Comparison of ENCODE assay signal across 1 cellular context in the genomic region with DNA sequence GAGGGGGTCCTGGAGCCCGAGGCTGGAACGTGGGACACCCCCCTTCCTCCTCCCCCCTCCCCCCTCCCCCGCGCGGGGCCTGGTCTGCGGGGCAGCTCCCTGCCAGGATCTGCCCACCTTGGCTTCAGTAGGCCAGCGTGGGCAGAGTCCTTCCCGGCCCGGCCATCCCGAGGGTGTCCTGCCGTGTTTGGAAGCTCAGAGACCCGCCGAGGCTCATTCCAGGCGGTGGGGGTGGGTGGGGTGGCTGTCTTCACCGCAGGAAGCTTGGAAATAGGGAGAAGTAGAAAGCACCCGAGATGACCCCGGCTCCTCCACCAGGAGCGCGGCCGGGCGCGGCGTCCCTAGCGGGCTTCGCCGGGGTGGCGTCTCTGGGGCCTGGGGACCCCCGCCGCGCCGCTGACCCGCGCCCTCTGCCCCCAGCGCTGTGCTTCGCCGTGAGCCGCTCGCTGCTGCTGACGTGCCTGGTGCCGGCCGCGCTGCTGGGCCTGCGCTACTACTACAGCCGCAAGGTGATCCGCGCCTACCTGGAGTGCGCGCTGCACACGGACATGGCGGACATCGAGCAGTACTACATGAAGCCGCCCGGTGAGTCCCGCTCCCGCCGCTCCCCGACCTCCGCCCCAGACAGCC.
TF ChIP-seq lines count a peak whose summit lies in the region.

No MANE protein-coding gene starts in this region.

TF ChIP-seq in endothelial cell of umbilical vein, 7 proteins besides CTCF, POLR2A, EP300 and RAD21:
- no peak for TF ChIP-seq MYC (IDR thresholded peaks at IDR 0.05; ENCODE audit: low read depth, low read length)
- peak; percentile 18 for TF ChIP-seq EZH2 (IDR thresholded peaks at IDR 0.05; ENCODE audit: borderline replicate concordance, low read depth, low read length, severe bottlenecking)
